29 cellular contexts compared by ENCODE assay signal in the genomic region with DNA sequence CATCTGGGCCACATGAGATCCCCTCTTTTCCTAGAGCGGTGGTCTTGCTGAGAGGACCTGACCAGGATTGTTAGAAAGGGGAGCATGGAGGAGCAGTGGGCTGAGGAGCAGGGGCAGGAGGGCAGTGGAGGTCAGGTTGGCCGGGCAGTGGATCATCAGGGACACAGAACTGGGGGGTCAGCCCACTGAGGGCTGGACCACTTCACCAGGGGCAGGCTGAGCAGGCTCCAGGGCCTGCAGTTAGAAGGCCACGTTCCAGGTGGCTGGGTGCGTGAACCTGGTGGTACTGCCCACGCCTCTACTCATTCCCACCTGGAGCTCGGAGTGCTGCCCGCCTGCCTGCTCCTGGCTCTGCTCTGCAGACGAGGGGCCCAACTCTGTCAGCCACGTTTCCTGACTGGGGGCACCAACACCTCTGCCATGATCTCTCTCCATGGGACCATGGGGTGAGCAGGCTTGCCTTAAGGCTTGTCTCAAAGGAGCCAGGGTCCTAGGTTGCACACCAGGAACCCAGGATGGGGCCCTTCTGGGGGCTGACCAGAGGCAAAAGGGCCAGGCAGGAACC. TPM values are rescaled to one million over a fixed set of nuclear protein-coding genes. Genes with fewer than 3 reads are reported as not detected.
DNase-seq lines count a peak whose midpoint lies in the region; ATAC-seq and TF ChIP-seq lines count a peak whose summit lies in the region.
"Had no signal": no experiment of that assay in that cellular context is flagged by ENCODE, and none has a peak within 500 bp of the region (broad histone marks: within the 10 kb centered on the region; RNA-seq: fewer than 3 reads in every experiment).

No MANE protein-coding gene starts in this region.

- no peak for TF ChIP-seq EP300 in esophagus muscularis mucosa (IDR thresholded peaks at IDR 0.05)
- TF ChIP-seq EP300 in tibial nerve (IDR thresholded peaks at IDR 0.05): no peak

- peak overlapping the region; percentile 95 to 99 (median 97) for H3K27ac ChIP-seq in esophagus muscularis mucosa (replicated peaks in 1 of 4)
- peak overlapping the region; percentile 30 to 95 (median 83) for H3K27ac ChIP-seq in tibial nerve
- H3K27ac ChIP-seq: 22Rv1, hepatocyte, RWPE1, SK-N-MC, suprapubic skin had no signal

- H3K27me3 ChIP-seq in esophagus muscularis mucosa (no peaks in the 10 kb centered on the region), tibial nerve (no peaks in the 10 kb centered on the region)
- H3K27me3 ChIP-seq: hepatocyte, suprapubic skin had no signal

- H3K4me3 ChIP-seq in esophagus muscularis mucosa: no peak overlapping the region
- H3K4me3 ChIP-seq in tibial nerve: no peak overlapping the region
- H3K4me3 ChIP-seq: hepatocyte, SK-N-MC, suprapubic skin had no signal

- no peaks in the 10 kb centered on the region for H3K9me3 ChIP-seq in esophagus muscularis mucosa
- H3K9me3 ChIP-seq in tibial nerve: no peaks in the 10 kb centered on the region
- H3K9me3 ChIP-seq: suprapubic skin had no signal

- DNase-seq in activated CD8-positive, alpha-beta memory T cell treated with anti-CD3 and anti-CD28 coated beads, Interleukin-2, amount 50 U/mL, for 4 hours: peak; percentile 6
- DNase-seq in activated CD8-positive, alpha-beta memory T cell treated with anti-CD3 and anti-CD28 coated beads, Interleukin-2, amount 50 U/mL, for 48 hours: no peak
- no peak for DNase-seq in esophagus muscularis mucosa (ENCODE audit: extremely low spot score)
- DNase-seq in omental fat pad (ENCODE audit: low spot score): peak; percentile 19
- DNase-seq in tibial nerve (ENCODE audit: low spot score in 2 of 2): no peak
- no peak for DNase-seq in cerebellar cortex (ENCODE audit: low spot score)
- no peak for DNase-seq in stimulated activated CD4-positive, alpha-beta T cell treated with anti-CD3 and anti-CD28 coated beads, Interleukin-4, amount 100 ng/mL, for 24 hours
- DNase-seq: activated CD8-positive, alpha-beta T cell treated with anti-CD3 and anti-CD28 coated beads, Interleukin-2, amount 10 ng/mL, durations not matched to agents 7 days and 5 days; activated gamma-delta T cell treated with Interleukin-2 at 50 U/mL for 16 hours; CD4-positive, CD25-positive, alpha-beta regulatory T cell; effector memory CD8-positive, alpha-beta T cell; Kasumi-1; naive thymus-derived CD4-positive, alpha-beta T cell; NCI-H1436; NCI-H2107; NCI-H774; occipital lobe; retina; stimulated activated CD4-positive, alpha-beta T cell treated with anti-CD3 and anti-CD28 coated beads, Interleukin-2, amount 100 ng/mL, for 48 hours had no signal

- WGBS in esophagus muscularis mucosa: 78% methylated on average over 2 of the region's 9 CpGs
- WGBS in tibial nerve, 2 donors: 92 to 95% methylated on average over 7 to 9 of the region's 9 CpGs

- TF ChIP-seq CTCF in esophagus muscularis mucosa (IDR thresholded peaks at IDR 0.05) (no peak), omental fat pad (IDR thresholded peaks at IDR 0.05) (no peak), tibial nerve (IDR thresholded peaks at IDR 0.05) (no peak)

- TF ChIP-seq POLR2A in esophagus muscularis mucosa (IDR thresholded peaks at IDR 0.05; ENCODE audit: low read depth) (no peak), tibial nerve (IDR thresholded peaks at IDR 0.05) (no peak)

- peaks cover 54 to 100% (median 100%) of the 10 kb centered on the region in 4 donors for H3K4me1 ChIP-seq in esophagus muscularis mucosa
- H3K4me1 ChIP-seq in tibial nerve: peaks cover 0 to 77% (median 58%) of the 10 kb centered on the region in 4 donors

- ATAC-seq in omental fat pad (ENCODE audit: low FRiP score) (no peak), GM18517 (IDR thresholded peaks at IDR 0.05; ENCODE audit: unreplicated experiment) (no peak)
- ATAC-seq: activated CD4-positive, CD25-positive, alpha-beta regulatory T cell treated with anti-CD3 and anti-CD28 coated beads, Interleukin-2, amount 50 U/mL, for 24 hours; activated CD8-positive, alpha-beta T cell treated with anti-CD3 and anti-CD28 coated beads, Interleukin-2, amount 10 ng/mL, durations not matched to agents 7 days and 5 days; effector memory CD8-positive, alpha-beta T cell; esophagus mucosa; naive thymus-derived CD4-positive, alpha-beta T cell had no signal

- intact Hi-C loops in esophagus muscularis mucosa (cut with DNase I): loop anchor here (5.0 kb wide), 1 partner anchor 56 kb away; no protein-coding TSS in a partner anchor

- H3K36me3 ChIP-seq in esophagus muscularis mucosa: peaks cover 9 to 37% (median 28%) of the 10 kb centered on the region in 4 donors
- H3K36me3 ChIP-seq in tibial nerve: peaks cover 0 to 26% (median 0%) of the 10 kb centered on the region in 3 donors

RNA-seq across cellular contexts. Expression of gene MRGPRF, which starts 9.7 kb away (rescaled TPM):
- total RNA-seq in esophagus muscularis mucosa (100 to 1,000 TPM in 3 of 4 donors, 10 to 100 TPM in 1; 77.9 to 206 (median 126) TPM), omental fat pad (10 to 100 TPM; 27.8 to 59.4 (median 54.5) TPM), tibial nerve (10 to 100 TPM; 34.2 to 67.9 (median 46.3) TPM)
- total RNA-seq: activated CD8-positive, alpha-beta T cell treated with anti-CD3 and anti-CD28 coated beads, Interleukin-2, amount 10 ng/mL, durations not matched to agents 7 days and 5 days; CD4-positive, CD25-positive, alpha-beta regulatory T cell; naive thymus-derived CD4-positive, alpha-beta T cell; T-helper 1 cell treated with Interleukin-12 subunit alpha and Interleukin-12 subunit beta and Interleukin-4 antibody, amounts not matched to agents 30 ng/mL and 1 ng/mL, for 36 hours had no signal

RNA-seq across cellular contexts. Expression of gene MRGPRD, which starts 22.6 kb away (rescaled TPM):
- total RNA-seq in esophagus muscularis mucosa (1 to 10 TPM in 1 of 4 donors, under 1 TPM in 2, not detected in 1; 0.32 to 2.5 (median 0.66) TPM), omental fat pad (not detected), tibial nerve (not detected)
- total RNA-seq: activated CD8-positive, alpha-beta T cell treated with anti-CD3 and anti-CD28 coated beads, Interleukin-2, amount 10 ng/mL, durations not matched to agents 7 days and 5 days; CD4-positive, CD25-positive, alpha-beta regulatory T cell; esophagus mucosa; frontal cortex; hepatocyte; naive thymus-derived CD4-positive, alpha-beta T cell; occipital lobe; suprapubic skin; T-helper 1 cell treated with Interleukin-12 subunit alpha and Interleukin-12 subunit beta and Interleukin-4 antibody, amounts not matched to agents 30 ng/mL and 1 ng/mL, for 36 hours had no signal

RNA-seq across cellular contexts. Expression of gene TPCN2, which starts 45.3 kb away (rescaled TPM):
- total RNA-seq in esophagus muscularis mucosa (10 to 100 TPM; 18.7 to 34.5 (median 24.7) TPM), omental fat pad (10 to 100 TPM; 11.8 to 23.3 (median 15.4) TPM), tibial nerve (10 to 100 TPM; 27.1 to 36.1 (median 31.3) TPM)

Comparison
In these comparisons a context has a peak if more than half of its experiments do, and no peak if none do; other contexts are left out.
1. DNase-seq: peak in activated CD8-positive, alpha-beta memory T cell treated with anti-CD3 and anti-CD28 coated beads, Interleukin-2, amount 50 U/mL, for 4 hours (single experiment) and omental fat pad (single experiment); none in activated CD8-positive, alpha-beta memory T cell treated with anti-CD3 and anti-CD28 coated beads, Interleukin-2, amount 50 U/mL, for 48 hours (single experiment), esophagus muscularis mucosa (single experiment), tibial nerve (0 of 2), cerebellar cortex (single experiment) and stimulated activated CD4-positive, alpha-beta T cell treated with anti-CD3 and anti-CD28 coated beads, Interleukin-4, amount 100 ng/mL, for 24 hours (single experiment).